30 cellular contexts compared by ENCODE assay signal in genomic region chr11:58676563-58677135, GRCh38. TPM values are rescaled to one million over a fixed set of nuclear protein-coding genes. Genes with fewer than 3 reads are reported as not detected.
"Had no signal": no experiment of that assay in that cellular context is flagged by ENCODE, and none has a peak within 500 bp of the region (broad histone marks: within the 10 kb centered on the region; RNA-seq: fewer than 3 reads in every experiment).

No MANE protein-coding gene starts in this region.

- H3K36me3 ChIP-seq: stomach, suprapubic skin, thoracic aorta, thyroid gland, tibial artery, tibial nerve, transverse colon, upper lobe of left lung, upper lobe of right lung, uterus, vagina had no signal

- H3K4me1 ChIP-seq: suprapubic skin, thyroid gland, tibial artery, transverse colon, upper lobe of left lung, upper lobe of right lung, uterus, vagina had no signal

- ATAC-seq: stimulated activated memory B cell treated with anti-CD40 and anti-IgM and Interleukin-4, amounts not matched to agents 10 μg/mL and 1 μg/mL and 100 μg/mL, for 72 hours; stimulated activated naive B cell treated with anti-CD40 and anti-IgM and Interleukin-4, amounts not matched to agents 10 μg/mL and 1 μg/mL and 100 μg/mL, for 72 hours; stimulated activated naive CD8-positive, alpha-beta T cell treated with anti-CD3 and anti-CD28 coated beads, Interleukin-15, amount 100 ng/mL, for 72 hours; stimulated activated naive CD8-positive, alpha-beta T cell treated with anti-CD3 and anti-CD28 coated beads, Interleukin-15, Interleukin-2, amounts not matched to agents 100 U/mL and 50 U/mL, for 24 hours; upper lobe of right lung had no signal

- H3K27me3 ChIP-seq: testis, thyroid gland, upper lobe of left lung, uterus, vagina had no signal

- H3K4me3 Mint-ChIP-seq: stimulated activated effector memory CD8-positive, alpha-beta T cell treated with anti-CD3 and anti-CD28 coated beads, Interleukin-12 subunit alpha, Interleukin-12 subunit beta, amount 100 ng/mL, for 72 hours; stimulated activated memory B cell treated with anti-CD40 and anti-IgM and Interleukin-4, amounts not matched to agents 10 μg/mL and 1 μg/mL and 100 μg/mL, for 72 hours; stimulated activated naive B cell treated with anti-CD40 and anti-IgM and Interleukin-4, amounts not matched to agents 10 μg/mL and 1 μg/mL and 100 μg/mL, for 72 hours; stimulated activated naive CD8-positive, alpha-beta T cell treated with anti-CD3 and anti-CD28 coated beads, Interleukin-15, amount 100 ng/mL, for 72 hours; stimulated activated naive CD8-positive, alpha-beta T cell treated with anti-CD3 and anti-CD28 coated beads, Interleukin-15, Interleukin-2, amounts not matched to agents 100 ng/mL and 50 ng/mL, for 24 hours; type B pancreatic cell had no signal

- H3K9me3 ChIP-seq: stomach, suprapubic skin, testis, thoracic aorta, thyroid gland, tibial artery, tibial nerve, transverse colon, upper lobe of left lung, upper lobe of right lung, uterus, vagina had no signal

- FAIRE-seq: urothelium cell line had no signal

- H3K36me3 Mint-ChIP-seq: stimulated activated effector memory CD8-positive, alpha-beta T cell treated with anti-CD3 and anti-CD28 coated beads, Interleukin-12 subunit alpha, Interleukin-12 subunit beta, amount 100 ng/mL, for 72 hours; stimulated activated memory B cell treated with anti-CD40 and anti-IgM and Interleukin-4, amounts not matched to agents 10 μg/mL and 1 μg/mL and 100 μg/mL, for 72 hours; stimulated activated naive B cell treated with anti-CD40 and anti-IgM and Interleukin-4, amounts not matched to agents 10 μg/mL and 1 μg/mL and 100 μg/mL, for 72 hours; type B pancreatic cell had no signal

- H3K4me3 ChIP-seq: stomach, suprapubic skin, testis, thoracic aorta, thyroid gland, tibial artery, tibial nerve, transverse colon, upper lobe of left lung, upper lobe of right lung, uterus, vagina had no signal

- DNase-seq: stimulated activated CD4-positive, alpha-beta T cell treated with anti-CD3 and anti-CD28 coated beads, Interleukin-2, amount 100 ng/mL, for 48 hours; stimulated activated CD4-positive, alpha-beta T cell treated with anti-CD3 and anti-CD28 coated beads, Interleukin-4, amount 100 ng/mL, for 1 hour; stimulated activated CD4-positive, alpha-beta T cell treated with anti-CD3 and anti-CD28 coated beads, Interleukin-4, amount 100 ng/mL, for 24 hours; stimulated activated CD4-positive, alpha-beta T cell treated with anti-CD3 and anti-CD28 coated beads, Interleukin-4, amount 100 ng/mL, for 4 hours; stimulated activated CD8-positive, alpha-beta memory T cell treated with anti-CD3 and anti-CD28 coated beads, Interleukin-4, amount 100 ng/mL, for 48 hours; stimulated activated naive B cell treated with anti-CD40 and anti-IgM and Interleukin-4, amounts not matched to agents 10 μg/mL and 1 μg/mL and 100 μg/mL, for 72 hours; stimulated activated naive CD4-positive, alpha-beta T cell; stimulated activated naive CD4-positive, alpha-beta T cell treated with Interleukin-2 at 50 U/mL for 16 hours; stimulated activated naive CD8-positive, alpha-beta T cell treated with anti-CD3 and anti-CD28 coated beads, Interleukin-15, amount 100 ng/mL, for 72 hours; stimulated activated naive CD8-positive, alpha-beta T cell treated with anti-CD3 and anti-CD28 coated beads, Interleukin-15, Interleukin-2, amounts not matched to agents 100 U/mL and 50 U/mL, for 24 hours; stomach; substantia nigra; testis; thyroid gland; tibial artery; transverse colon; upper lobe of left lung; upper lobe of right lung; uterus had no signal

- H3K9me3 Mint-ChIP-seq: stimulated activated effector memory CD8-positive, alpha-beta T cell treated with anti-CD3 and anti-CD28 coated beads, Interleukin-12 subunit alpha, Interleukin-12 subunit beta, amount 100 ng/mL, for 72 hours; stimulated activated memory B cell treated with anti-CD40 and anti-IgM and Interleukin-4, amounts not matched to agents 10 μg/mL and 1 μg/mL and 100 μg/mL, for 72 hours; stimulated activated naive B cell treated with anti-CD40 and anti-IgM and Interleukin-4, amounts not matched to agents 10 μg/mL and 1 μg/mL and 100 μg/mL, for 72 hours; stimulated activated naive CD8-positive, alpha-beta T cell treated with anti-CD3 and anti-CD28 coated beads, Interleukin-15, amount 100 ng/mL, for 72 hours; stimulated activated naive CD8-positive, alpha-beta T cell treated with anti-CD3 and anti-CD28 coated beads, Interleukin-15, Interleukin-2, amounts not matched to agents 100 ng/mL and 50 ng/mL, for 24 hours; type B pancreatic cell had no signal

- H3K27ac Mint-ChIP-seq: stimulated activated effector memory CD8-positive, alpha-beta T cell treated with anti-CD3 and anti-CD28 coated beads, Interleukin-12 subunit alpha, Interleukin-12 subunit beta, amount 100 ng/mL, for 72 hours; stimulated activated memory B cell treated with anti-CD40 and anti-IgM and Interleukin-4, amounts not matched to agents 10 μg/mL and 1 μg/mL and 100 μg/mL, for 72 hours; stimulated activated naive B cell treated with anti-CD40 and anti-IgM and Interleukin-4, amounts not matched to agents 10 μg/mL and 1 μg/mL and 100 μg/mL, for 72 hours; stimulated activated naive CD8-positive, alpha-beta T cell treated with anti-CD3 and anti-CD28 coated beads, Interleukin-15, amount 100 ng/mL, for 72 hours; stimulated activated naive CD8-positive, alpha-beta T cell treated with anti-CD3 and anti-CD28 coated beads, Interleukin-15, Interleukin-2, amounts not matched to agents 100 ng/mL and 50 ng/mL, for 24 hours; type B pancreatic cell had no signal

- H3K4me1 Mint-ChIP-seq: stimulated activated effector memory CD8-positive, alpha-beta T cell treated with anti-CD3 and anti-CD28 coated beads, Interleukin-12 subunit alpha, Interleukin-12 subunit beta, amount 100 ng/mL, for 72 hours; stimulated activated memory B cell treated with anti-CD40 and anti-IgM and Interleukin-4, amounts not matched to agents 10 μg/mL and 1 μg/mL and 100 μg/mL, for 72 hours; stimulated activated naive B cell treated with anti-CD40 and anti-IgM and Interleukin-4, amounts not matched to agents 10 μg/mL and 1 μg/mL and 100 μg/mL, for 72 hours; stimulated activated naive CD8-positive, alpha-beta T cell treated with anti-CD3 and anti-CD28 coated beads, Interleukin-15, amount 100 ng/mL, for 72 hours had no signal

- H3K27me3 Mint-ChIP-seq: stimulated activated naive CD8-positive, alpha-beta T cell treated with anti-CD3 and anti-CD28 coated beads, Interleukin-15, amount 100 ng/mL, for 72 hours; type B pancreatic cell had no signal

- H3K27ac ChIP-seq: stomach, suprapubic skin, testis, thoracic aorta, thyroid gland, tibial artery, tibial nerve, transverse colon, upper lobe of left lung, upper lobe of right lung, uterus, vagina had no signal

RNA-seq across cellular contexts. Expression of gene CNTF, which starts 54.2 kb away (rescaled TPM):
- total RNA-seq: vagina had no signal

RNA-seq across cellular contexts. Expression of gene GLYAT, which starts 55.1 kb away (rescaled TPM):
- total RNA-seq: stomach, thoracic aorta, thyroid gland, transverse colon, upper lobe of left lung, upper lobe of right lung, ureter, urinary bladder, uterus, vagina had no signal
- polyA plus RNA-seq: stomach had no signal
